ENCODE assay signal across 25 cellular contexts in the genomic region with DNA sequence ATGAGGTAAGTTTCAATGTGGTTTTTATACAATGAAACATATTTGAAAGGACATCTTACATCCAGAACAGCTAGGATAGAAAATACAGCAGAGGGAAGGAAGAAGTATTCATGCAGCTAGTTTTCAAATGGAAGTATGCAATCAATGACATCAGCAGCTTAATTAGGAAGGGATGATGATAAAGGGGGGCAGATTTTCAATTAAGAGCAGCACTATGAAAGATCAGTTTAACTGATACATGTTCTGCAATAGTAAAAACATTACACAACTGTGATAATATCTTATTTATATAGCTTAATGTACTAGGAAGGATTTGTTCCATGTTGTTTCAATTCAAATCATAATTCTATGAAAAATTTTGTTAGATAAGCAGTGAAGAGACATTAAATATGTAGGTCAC.
"Had no signal": no experiment of that assay in that cellular context is flagged by ENCODE, and none has a peak within 500 bp of the region (broad histone marks: within the 10 kb centered on the region; RNA-seq: fewer than 3 reads in every experiment).

No MANE protein-coding gene starts in this region.

- H3K27ac Mint-ChIP-seq: memory B cell, naive B cell, progenitor cell of endocrine pancreas had no signal

- ATAC-seq: left lobe of liver; mucosa of descending colon; natural killer cell treated with Interleukin-12 subunit alpha and Interleukin-12 subunit beta and Interleukin-15 and Interleukin-18, amount 100 ng/mL, for 72 hours; right lobe of liver had no signal

- H3K4me1 Mint-ChIP-seq: immature natural killer cell, memory B cell, neural crest cell had no signal

- H3K4me3 Mint-ChIP-seq: immature natural killer cell; memory B cell; naive B cell; natural killer cell treated with Interleukin-12 subunit alpha and Interleukin-12 subunit beta and Interleukin-15 and Interleukin-18, amount 100 ng/mL, for 72 hours; neural crest cell had no signal

- H3K4me3 ChIP-seq: dorsolateral prefrontal cortex, lung, mucosa of descending colon, right lobe of liver, smooth muscle cell, stomach, tibial artery, upper lobe of left lung, uterus had no signal

- H3K36me3 ChIP-seq: neutrophil, right lobe of liver, stomach, tibial artery, upper lobe of left lung, uterus had no signal

- H3K4me1 ChIP-seq: parathyroid adenoma, right lobe of liver, stomach, tibial artery, upper lobe of left lung, uterus had no signal

- H3K27me3 ChIP-seq: neutrophil, right lobe of liver, stomach, tibial artery, upper lobe of left lung, uterus had no signal

- H3K9me3 Mint-ChIP-seq: immature natural killer cell; natural killer cell treated with Interleukin-12 subunit alpha and Interleukin-12 subunit beta and Interleukin-15 and Interleukin-18, amount 100 ng/mL, for 72 hours; neural crest cell had no signal

- H3K36me3 Mint-ChIP-seq: immature natural killer cell; memory B cell; naive B cell; natural killer cell treated with Interleukin-12 subunit alpha and Interleukin-12 subunit beta and Interleukin-15 and Interleukin-18, amount 100 ng/mL, for 72 hours had no signal

- DNase-seq: dorsolateral prefrontal cortex; effector CD4-positive, alpha-beta T cell; hypothalamus; immature natural killer cell; mucosa of descending colon; naive B cell; right lobe of liver; stimulated activated CD4-positive, alpha-beta T cell treated with anti-CD3 and anti-CD28 coated beads, Interleukin-12 subunit alpha, Interleukin-12 subunit beta, amount 100 ng/mL, for 4 hours; stimulated activated CD4-positive, alpha-beta T cell treated with anti-CD3 and anti-CD28 coated beads, Interleukin-1b, Interleukin-23, amount 100 ng/mL, for 48 hours; stimulated activated CD4-positive, alpha-beta T cell treated with anti-CD3 and anti-CD28 coated beads, Interleukin-4, amount 100 ng/mL, for 1 hour; stimulated activated CD8-positive, alpha-beta memory T cell treated with anti-CD3 and anti-CD28 coated beads, Interleukin-4, amount 100 ng/mL, for 48 hours; stimulated activated naive CD4-positive, alpha-beta T cell treated with Interleukin-2 at 50 U/mL for 16 hours; stomach; tibial artery; upper lobe of left lung; uterus had no signal

- H3K27ac ChIP-seq: dorsolateral prefrontal cortex, neutrophil, parathyroid adenoma, right lobe of liver, stomach, tibial artery, upper lobe of left lung, uterus had no signal

- H3K9me3 ChIP-seq: mucosa of descending colon, neutrophil, right lobe of liver, stomach, tibial artery, upper lobe of left lung, uterus had no signal

- H3K27me3 Mint-ChIP-seq: progenitor cell of endocrine pancreas had no signal
